Comparison of ENCODE assay signal across 10 cellular contexts in the genomic region with DNA sequence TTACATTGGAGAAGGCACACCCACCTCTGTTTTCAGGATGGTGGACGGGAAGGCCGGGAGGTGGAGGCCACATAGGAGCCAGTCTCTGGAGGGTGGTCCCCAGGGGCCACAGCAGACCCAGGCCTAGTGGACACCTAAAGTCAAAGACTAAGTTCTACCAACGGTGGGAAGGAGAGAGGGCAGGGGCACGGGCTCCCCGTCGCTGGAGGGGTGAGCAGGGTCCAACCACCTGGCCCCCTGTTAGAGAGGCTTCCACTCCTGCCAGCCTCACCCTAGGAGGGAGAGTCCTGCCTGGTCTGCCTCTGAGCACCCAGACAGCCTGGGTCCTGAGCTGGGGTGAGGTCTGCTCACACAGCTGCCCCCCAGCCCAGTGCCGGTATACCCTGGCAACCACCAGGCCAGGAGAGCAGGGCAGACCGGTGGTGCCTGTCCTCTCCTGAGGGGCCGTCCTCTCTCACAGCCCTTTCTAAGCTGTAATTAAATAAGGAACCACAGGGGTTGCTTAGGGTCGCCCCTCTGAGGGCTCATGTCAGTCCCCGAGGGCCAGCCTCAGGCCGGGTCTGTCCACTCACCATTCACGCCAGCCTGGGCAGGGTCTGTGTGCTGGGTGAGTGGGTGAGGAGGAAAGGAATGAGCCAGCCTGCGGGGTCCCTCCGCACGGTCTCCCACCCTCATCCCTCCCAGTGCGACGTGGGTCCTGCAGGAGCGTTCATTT. TPM values are rescaled to one million over a fixed set of nuclear protein-coding genes. Genes with fewer than 3 reads are reported as not detected.
DNase-seq lines count a peak whose midpoint lies in the region; ATAC-seq and TF ChIP-seq lines count a peak whose summit lies in the region.
"Had no signal": no experiment of that assay in that cellular context is flagged by ENCODE, and none has a peak within 500 bp of the region (broad histone marks: within the 10 kb centered on the region; RNA-seq: fewer than 3 reads in every experiment).

No MANE protein-coding gene starts in this region.

- H3K4me1 Mint-ChIP-seq in IgD-negative memory B cell (peaks cover 8 to 36% (median 25%) of the 10 kb centered on the region in 3 donors), chondrocyte (ENCODE audit: low read depth) (peaks cover 67% of the 10 kb centered on the region), neural crest cell (peaks cover 24% of the 10 kb centered on the region)

- H3K36me3 Mint-ChIP-seq in IgD-negative memory B cell: no peaks in the 10 kb centered on the region
- H3K36me3 Mint-ChIP-seq in chondrocyte (ENCODE audit: low read depth): peaks cover 5% of the 10 kb centered on the region
- no peaks in the 10 kb centered on the region for H3K36me3 Mint-ChIP-seq in neural crest cell (ENCODE audit: low read depth)

- H3K27me3 ChIP-seq in BLaER1: no peaks in the 10 kb centered on the region

- ATAC-seq in GM21619 (IDR thresholded peaks at IDR 0.05; ENCODE audit: unreplicated experiment): no peak

- H3K4me2 ChIP-seq in BLaER1: peak overlapping the region; percentile 100

- H4K20me1 ChIP-seq in BLaER1: peaks cover 71% of the 10 kb centered on the region

- H3K4me3 Mint-ChIP-seq in IgD-negative memory B cell (peak overlapping the region; percentile 75 to 90 (median 82)), chondrocyte (ENCODE audit: unreplicated experiment) (peak overlapping the region; percentile 77), neural crest cell (peak overlapping the region; percentile 82)

- H3K27me3 Mint-ChIP-seq in IgD-negative memory B cell (no peaks in the 10 kb centered on the region), chondrocyte (ENCODE audit: low read depth) (no peaks in the 10 kb centered on the region), neural crest cell (ENCODE audit: low read depth) (no peaks in the 10 kb centered on the region)

- peaks cover 44% of the 10 kb centered on the region for H3K36me3 ChIP-seq in BLaER1

- H3K4me3 ChIP-seq in BLaER1: peak overlapping the region; percentile 99

- H3K9me3 Mint-ChIP-seq in IgD-negative memory B cell (no peaks in the 10 kb centered on the region), chondrocyte (ENCODE audit: low read depth) (no peaks in the 10 kb centered on the region), neural crest cell (no peaks in the 10 kb centered on the region)

- H3K9ac ChIP-seq in BLaER1: peak overlapping the region; percentile 97

- H3K27ac Mint-ChIP-seq in IgD-negative memory B cell (peak overlapping the region in 2 of 3 donors; percentile 62 to 75), chondrocyte (ENCODE audit: unreplicated experiment) (no peak overlapping the region), neural crest cell (ENCODE audit: unreplicated experiment) (no peak overlapping the region)

- peaks cover 91% of the 10 kb centered on the region for H3K4me1 ChIP-seq in BLaER1

- H3K9me3 ChIP-seq in BLaER1: no peaks in the 10 kb centered on the region

- no peak for TF ChIP-seq CTCF in chondrocyte (IDR thresholded peaks at IDR 0.05)
- no peak for TF ChIP-seq CTCF in neural crest cell (conservative IDR thresholded peaks at IDR 0.05)

- H3K27ac ChIP-seq in BLaER1: peak overlapping the region; percentile 97

- no peak for DNase-seq in chondrocyte (ENCODE audit: low spot score)
- DNase-seq in neural crest cell (ENCODE audit: low read depth, low spot score): no peak
- DNase-seq in medulla oblongata (ENCODE audit: extremely low spot score): no peak
- DNase-seq in SKM-1 (lab: John Stamatoyannopoulos, UW; ENCODE audit: unreplicated experiment): no peak
- DNase-seq in AG20443 (ENCODE audit: low spot score): no peak
- DNase-seq: kidney glomerular epithelial cell, NCI-H187 treated with DMSO at 0.1 percent for 48 hours had no signal

RNA-seq across cellular contexts. Expression of gene INF2, which starts 2.3 kb away (rescaled TPM):
- polyA plus RNA-seq in IgD-negative memory B cell: 10.8 TPM
- 117 to 152 TPM (median 121 TPM) in 3 replicates for total RNA-seq in chondrocyte
- total RNA-seq in neural crest cell: 60.6 and 61.7 TPM in 2 replicates

RNA-seq across cellular contexts. Expression of gene ADSS1, which starts 32.3 kb away (rescaled TPM):
- not detected for polyA plus RNA-seq in IgD-negative memory B cell
- total RNA-seq in chondrocyte (7.1 to 9.9 TPM (median 7.9 TPM) in 3 replicates), neural crest cell (4.4 and 5.0 TPM in 2 replicates)

Comparison
In these comparisons a context has a peak if more than half of its experiments do, and no peak if none do; other contexts are left out.
1. H3K27ac Mint-ChIP-seq: peak in IgD-negative memory B cell (2 of 3); none in chondrocyte (single experiment) and neural crest cell (single experiment).
2. Peak in every context shown above with its lines, with median percentiles within 50 percentile points of each other: H3K4me3 Mint-ChIP-seq.